In the genomic region with DNA sequence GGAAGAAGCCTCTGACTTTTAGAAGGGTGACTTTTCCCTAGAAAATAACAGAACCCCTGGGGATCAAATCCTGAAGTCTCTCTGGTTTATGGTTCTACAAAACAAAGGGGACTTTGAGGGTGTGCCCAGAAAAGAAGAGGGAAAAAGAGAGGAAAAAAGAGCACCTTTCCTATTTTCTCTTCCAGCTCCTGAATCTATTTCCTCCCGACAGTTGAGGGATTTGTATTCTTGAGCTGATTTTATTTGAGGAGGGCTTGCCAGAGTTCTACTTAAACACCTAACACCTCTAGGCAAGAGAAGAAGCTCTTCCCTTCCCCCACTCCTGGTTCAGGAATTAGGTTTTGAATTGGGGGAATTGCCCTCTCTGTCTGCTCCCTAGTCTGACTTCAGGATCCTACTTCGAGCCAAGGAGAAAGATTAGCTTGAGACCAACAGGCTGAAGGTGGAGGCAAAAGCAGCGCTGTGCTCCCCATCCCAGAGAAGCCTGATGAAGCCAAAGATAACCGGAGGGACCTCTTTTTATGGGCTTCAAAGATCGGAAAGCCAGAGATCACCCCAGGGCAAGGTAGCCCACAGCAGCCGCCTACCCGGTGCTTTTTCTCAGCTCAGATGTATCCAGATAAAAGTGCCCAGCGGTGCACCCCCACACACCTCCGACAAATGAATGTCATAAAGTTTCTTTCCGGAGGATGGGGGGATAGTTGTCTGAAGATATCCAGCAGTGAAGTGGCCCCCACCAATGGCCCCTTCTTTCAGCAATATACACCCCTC, we compare ENCODE assay signal across 16 cellular contexts. TPM values are rescaled to one million over a fixed set of nuclear protein-coding genes. Genes with fewer than 3 reads are reported as not detected.
DNase-seq lines count a peak whose midpoint lies in the region; ATAC-seq, FAIRE-seq and TF ChIP-seq lines count a peak whose summit lies in the region.
"Had no signal": no experiment of that assay in that cellular context is flagged by ENCODE, and none has a peak within 500 bp of the region (broad histone marks: within the 10 kb centered on the region; RNA-seq: fewer than 3 reads in every experiment).

No MANE protein-coding gene starts in this region.

- H2BK12ac ChIP-seq in trophoblast cell (ENCODE audit: low read length) = no peak overlapping the region

- H3K9me3 ChIP-seq in A549 = no peaks in the 10 kb centered on the region
- no peaks in the 10 kb centered on the region for H3K9me3 ChIP-seq in IMR-90 (ENCODE audit: control insufficient read depth, insufficient read depth, low read length)
- no peaks in the 10 kb centered on the region for H3K9me3 ChIP-seq in trophoblast cell (ENCODE audit: insufficient read depth, low read depth, low read length)

- H3K4me3 Mint-ChIP-seq in activated T-helper 1 cell treated with anti-CD3 and anti-CD28 coated beads, Interleukin-12 subunit alpha, Interleukin-12 subunit beta, Interleukin-2, Interleukin-4 antibody, amounts not matched to agents 30 ng/mL and 10 ng/mL and 1 ng/mL, durations not matched to agents 14 hours and 24 hours and 36 hours = no peak overlapping the region
- H3K4me3 Mint-ChIP-seq: activated naive CD4-positive, alpha-beta T cell treated with anti-CD3 and anti-CD28 coated beads, Interleukin-2, amount 50 U/mL, for 24 hours; H9 had no signal

- TF ChIP-seq POLR2A in A549 (IDR thresholded peaks at IDR 0.05; ENCODE audit: low read length) (no peak), IMR-90 (IDR thresholded peaks at IDR 0.05; ENCODE audit: low read depth, low read length) (no peak)

- H2BK5ac ChIP-seq in IMR-90 (ENCODE audit: low read depth, low read length, poor library complexity, severe bottlenecking) = peak overlapping the region; percentile 99
- H2BK5ac ChIP-seq in trophoblast cell (ENCODE audit: low read depth, low read length, poor library complexity) = no peak overlapping the region

- peak overlapping the region; percentile 100 for H3K56ac ChIP-seq in IMR-90 (ENCODE audit: extremely low read depth, insufficient read depth, low read length)

- H3K9me1 ChIP-seq in IMR-90 (ENCODE audit: insufficient read depth, low read length) = no peaks in the 10 kb centered on the region

- H4K12ac ChIP-seq in trophoblast cell (ENCODE audit: low read depth, low read length) = no peak overlapping the region

- peak overlapping the region; percentile 8 for H2AFZ ChIP-seq in IMR-90 (replicated peaks; ENCODE audit: low read length, poor library complexity)
- H2AFZ ChIP-seq in trophoblast cell (ENCODE audit: insufficient read depth, low read length, poor library complexity) = no peak overlapping the region

- H3K4me1 ChIP-seq in A549 = peaks cover 24% of the 10 kb centered on the region
- peaks cover 3% of the 10 kb centered on the region; the same call in 1 of the 2 replicates for H3K4me1 ChIP-seq in IMR-90 (ENCODE audit: control insufficient read depth, insufficient read depth, low read length)
- peaks cover 29 to 47% of the 10 kb centered on the region in 2 experiments for H3K4me1 ChIP-seq in trophoblast cell (ENCODE audit: control insufficient read depth in 1 of 2, insufficient read depth in 2 of 2, low read length in 2 of 2)

- peak overlapping the region; percentile 94 for H2AK9ac ChIP-seq in IMR-90 (replicated peaks; ENCODE audit: low read depth, low read length, poor library complexity)

- H3K4me3 ChIP-seq in A549 (no peak overlapping the region), IMR-90 (ENCODE audit: insufficient read depth, low read depth, low read length) (peak overlapping the region; percentile 91), fibroblast of villous mesenchyme (ENCODE audit: low read depth, low read length) (peak overlapping the region; percentile 62), trophoblast cell (ENCODE audit: low read depth, low read length) (no peak overlapping the region)

- peak overlapping the region; percentile 99 for H3K14ac ChIP-seq in IMR-90 (replicated peaks; ENCODE audit: low read depth, low read length)
- H3K14ac ChIP-seq in trophoblast cell (ENCODE audit: low read length) = peak overlapping the region; percentile 42

- WGBS in A549 (ENCODE audit: missing lambda C conversion rate) = 92% methylated on average over 10 of the region's 10 CpGs
- no CpG with 5 or more reads among the region's 10 CpGs for WGBS in IMR-90 (ENCODE audit: extremely low coverage in 2 of 2, insufficient read length in 1 of 2), 2 experiments
- no CpG with 5 or more reads among the region's 10 CpGs for WGBS in trophoblast cell (ENCODE audit: extremely low coverage, insufficient coverage, insufficient read length)

- peaks cover 71% of the 10 kb centered on the region for H3K4me1 Mint-ChIP-seq in activated T-helper 1 cell treated with anti-CD3 and anti-CD28 coated beads, Interleukin-12 subunit alpha, Interleukin-12 subunit beta, Interleukin-2, Interleukin-4 antibody, amounts not matched to agents 30 ng/mL and 10 ng/mL and 1 ng/mL, durations not matched to agents 14 hours and 24 hours and 36 hours (ENCODE audit: low read depth)

- H3K36me3 ChIP-seq in IMR-90 (ENCODE audit: control insufficient read depth, insufficient read depth, low read length) (peaks cover 10% of the 10 kb centered on the region; the same call in 1 of the 2 replicates), trophoblast cell (ENCODE audit: control insufficient read depth in 1 of 2, insufficient read depth in 2 of 2, low read length in 2 of 2) (no peaks in the 10 kb centered on the region)
- H3K36me3 ChIP-seq: WERI-Rb-1 had no signal

- peaks cover 5% of the 10 kb centered on the region for H3K36me3 Mint-ChIP-seq in activated T-helper 1 cell treated with anti-CD3 and anti-CD28 coated beads, Interleukin-12 subunit alpha, Interleukin-12 subunit beta, Interleukin-2, Interleukin-4 antibody, amounts not matched to agents 30 ng/mL and 10 ng/mL and 1 ng/mL, durations not matched to agents 14 hours and 24 hours and 36 hours (ENCODE audit: low read depth)
- H3K36me3 Mint-ChIP-seq: activated naive CD4-positive, alpha-beta T cell treated with anti-CD3 and anti-CD28 coated beads, Interleukin-2, amount 50 U/mL, for 24 hours had no signal

- H3K27me3 ChIP-seq in IMR-90 (ENCODE audit: control insufficient read depth, insufficient read depth, low read length) = no peaks in the 10 kb centered on the region
- peaks cover under 1% of the 10 kb centered on the region for H3K27me3 ChIP-seq in trophoblast cell (ENCODE audit: insufficient read depth, low read length)

- peak overlapping the region; percentile 95; the same call in 2 of the 3 replicates for H2BK15ac ChIP-seq in IMR-90 (ENCODE audit: low read depth, low read length)

- intact Hi-C loops in IMR-90 (cut with micrococcal nuclease) = no loop called here
- intact Hi-C loops in activated T-helper 1 cell treated with anti-CD3 and anti-CD28 coated beads, Interleukin-12 subunit alpha, Interleukin-12 subunit beta, Interleukin-2, Interleukin-4 antibody, amounts not matched to agents 30 ng/mL and 10 ng/mL and 1 ng/mL, durations not matched to agents 14 hours and 24 hours and 36 hours (cut with micrococcal nuclease) = no loop called here

- H4K20me1 ChIP-seq in IMR-90 (ENCODE audit: insufficient read depth, low read length) = no peaks in the 10 kb centered on the region; the same call in 1 of the 2 replicates

- H3K27ac Mint-ChIP-seq in activated T-helper 1 cell treated with anti-CD3 and anti-CD28 coated beads, Interleukin-12 subunit alpha, Interleukin-12 subunit beta, Interleukin-2, Interleukin-4 antibody, amounts not matched to agents 30 ng/mL and 10 ng/mL and 1 ng/mL, durations not matched to agents 14 hours and 24 hours and 36 hours = no peak overlapping the region
- H3K27ac Mint-ChIP-seq: activated naive CD4-positive, alpha-beta T cell treated with anti-CD3 and anti-CD28 coated beads, Interleukin-2, amount 50 U/mL, for 24 hours; H9 had no signal

- peak overlapping the region; percentile 100 for H3K23ac ChIP-seq in IMR-90 (ENCODE audit: low read depth, low read length)
- no peak overlapping the region for H3K23ac ChIP-seq in trophoblast cell (ENCODE audit: low read length)

- in situ Hi-C loops in IMR-90 (cut with MboI; ENCODE audit: low sequenced_read_pairs) = no loop called here

- no peak for TF ChIP-seq EP300 in A549 (IDR thresholded peaks at IDR 0.05)

- FAIRE-seq in A549 (lab: Jason Lieb, UNC) = no peak

- POLR2A ChIA-PET in A549 (lab: Yijun Ruan, JAX) = interaction anchor here (0.6 kb wide), 1 partner anchor 15 kb away, joined by 6 read pairs; no protein-coding TSS in a partner anchor
- POLR2A ChIA-PET in IMR-90 (lab: Charles Lee; ENCODE audit: unreplicated experiment) = interaction anchor here (0.5 to 1.0 kb wide), 8 partner anchors 9 to 191 kb away, joined by 3 to 9 read pairs (median 3); no protein-coding TSS in a partner anchor

- no peak for DNase-seq in A549 (ENCODE audit: low read depth in 1 of 2, low spot score in 1 of 2)
- DNase-seq in IMR-90 = peak; percentile 17
- DNase-seq in fibroblast of villous mesenchyme (ENCODE audit: low read depth) = no peak
- DNase-seq in trophoblast cell = no peak
- DNase-seq in iPS-NIHi11 (ENCODE audit: low spot score) = no peak
- no peak for DNase-seq in activated T-helper 1 cell treated with anti-CD3 and anti-CD28 coated beads, Interleukin-12 subunit alpha, Interleukin-12 subunit beta, Interleukin-2, Interleukin-4 antibody, amounts not matched to agents 30 ng/mL and 10 ng/mL and 1 ng/mL, durations not matched to agents 14 hours and 24 hours and 36 hours (ENCODE audit: low spot score)
- DNase-seq: activated CD8-positive, alpha-beta memory T cell treated with anti-CD3 and anti-CD28 coated beads, Interleukin-2, amount 50 U/mL, for 4 hours; central memory CD4-positive, alpha-beta T cell; H9; NCI-H526 treated with DMSO at 0.1 percent for 48 hours; stimulated activated CD4-positive, alpha-beta T cell treated with anti-CD3 and anti-CD28 coated beads, Interleukin-2, amount 100 ng/mL, for 24 hours; SW 1271; WERI-Rb-1 had no signal

- H2AK5ac ChIP-seq in IMR-90 (ENCODE audit: low read depth, low read length) = peak overlapping the region; percentile 95
- no peak overlapping the region for H2AK5ac ChIP-seq in trophoblast cell (ENCODE audit: low read length)

- H2BK120ac ChIP-seq in IMR-90 (ENCODE audit: low read depth, low read length) (peak overlapping the region; percentile 97), trophoblast cell (ENCODE audit: insufficient read depth, low read length, poor library complexity) (peak overlapping the region; percentile 34)

- TSS peak; percentile 29 for BruUV-seq in IMR-90 (replicated peaks; lab: Mats Ljungman, UMichigan)

- H3K4ac ChIP-seq in IMR-90 (ENCODE audit: low read depth, low read length) = peak overlapping the region; percentile 99
- H3K4ac ChIP-seq in trophoblast cell (ENCODE audit: low read depth, low read length) = no peak overlapping the region

- ATAC-seq in A549 (no peak), IMR-90 (ENCODE audit: low read depth) (no peak), GM21515 (IDR thresholded peaks at IDR 0.05; ENCODE audit: unreplicated experiment) (no peak), GM19324 (IDR thresholded peaks at IDR 0.05; ENCODE audit: low FRiP score, unreplicated experiment) (no peak)

- peaks cover 4% of the 10 kb centered on the region for H3K79me2 ChIP-seq in trophoblast cell (ENCODE audit: control insufficient read depth, insufficient read depth, low read length, poor library complexity)

- TF ChIP-seq CTCF in A549 (IDR thresholded peaks at IDR 0.05) = no peak
- no peak for TF ChIP-seq CTCF in IMR-90 (conservative IDR thresholded peaks at IDR 0.05; ENCODE audit: low read depth, low read length)
- no peak for TF ChIP-seq CTCF in fibroblast of villous mesenchyme (IDR thresholded peaks at IDR 0.05; ENCODE audit: insufficient read depth, low read depth, low read length)

- H4K91ac ChIP-seq in IMR-90 (ENCODE audit: insufficient read depth, low read depth, low read length) (peak overlapping the region; percentile 99), trophoblast cell (ENCODE audit: low read depth, low read length) (peak overlapping the region; percentile 32)

- no peak overlapping the region for H3K4me2 ChIP-seq in A549
- peak overlapping the region; percentile 98 for H3K4me2 ChIP-seq in IMR-90 (ENCODE audit: low read depth, low read length)
- H3K4me2 ChIP-seq in trophoblast cell (ENCODE audit: low read length) = peak overlapping the region; percentile 62

- no peaks in the 10 kb centered on the region for H3K9me3 Mint-ChIP-seq in activated T-helper 1 cell treated with anti-CD3 and anti-CD28 coated beads, Interleukin-12 subunit alpha, Interleukin-12 subunit beta, Interleukin-2, Interleukin-4 antibody, amounts not matched to agents 30 ng/mL and 10 ng/mL and 1 ng/mL, durations not matched to agents 14 hours and 24 hours and 36 hours
- H3K9me3 Mint-ChIP-seq: activated naive CD4-positive, alpha-beta T cell treated with anti-CD3 and anti-CD28 coated beads, Interleukin-2, amount 50 U/mL, for 24 hours had no signal

- H2BK20ac ChIP-seq in IMR-90 (ENCODE audit: low read depth, low read length) = peak overlapping the region; percentile 55

- H3K27ac ChIP-seq in A549 = no peak overlapping the region
- H3K27ac ChIP-seq in IMR-90 (ENCODE audit: insufficient read depth, low read length) = peak overlapping the region; percentile 99
- H3K27ac ChIP-seq in trophoblast cell (ENCODE audit: low read depth, low read length) = peak overlapping the region; percentile 29
- H3K27ac ChIP-seq: WERI-Rb-1 had no signal

- peaks cover 63% of the 10 kb centered on the region for H3K27me3 Mint-ChIP-seq in activated T-helper 1 cell treated with anti-CD3 and anti-CD28 coated beads, Interleukin-12 subunit alpha, Interleukin-12 subunit beta, Interleukin-2, Interleukin-4 antibody, amounts not matched to agents 30 ng/mL and 10 ng/mL and 1 ng/mL, durations not matched to agents 14 hours and 24 hours and 36 hours (ENCODE audit: insufficient read depth)

- no peaks in the 10 kb centered on the region for H3K79me1 ChIP-seq in IMR-90 (ENCODE audit: low read depth in 1 of 2, low read length in 2 of 2)
- H3K79me1 ChIP-seq in trophoblast cell (ENCODE audit: low read length) = peaks cover 10% of the 10 kb centered on the region

- H4K5ac ChIP-seq in IMR-90 (ENCODE audit: low read depth, low read length) = peak overlapping the region; percentile 92

- TF ChIP-seq RAD21 in A549 (conservative IDR thresholded peaks at IDR 0.05 in 1 of 2, IDR thresholded peaks at IDR 0.05 in 1 of 2) (no peak), IMR-90 (IDR thresholded peaks at IDR 0.05; ENCODE audit: low read length) (no peak)

- dilution Hi-C loops in IMR-90 (cut with HindIII; ENCODE audit: low sequenced_read_pairs, unreplicated experiment) = no loop called here

- H3K9ac ChIP-seq in IMR-90 (ENCODE audit: low read depth, low read length) = peak overlapping the region; percentile 100
- H3K9ac ChIP-seq in trophoblast cell (ENCODE audit: low read length) = no peak overlapping the region

- H4K8ac ChIP-seq in IMR-90 (ENCODE audit: low read depth in 2 of 2, low read length in 2 of 2) (peak overlapping the region; percentile 96 to 99), trophoblast cell (ENCODE audit: low read depth, low read length) (peak overlapping the region; percentile 24)

- CTCF ChIA-PET in A549 (lab: Yijun Ruan, JAX) = interaction anchor here (0.7 to 5.9 kb wide), 12 partner anchors 100 to 435 kb away, joined by 3 to 64 read pairs (median 6); no protein-coding TSS in a partner anchor
- CTCF ChIA-PET in IMR-90 (lab: Yijun Ruan, JAX) = interaction anchor here (0.6 to 2.6 kb wide), 4 partner anchors 33 to 237 kb away, joined by 3 to 15 read pairs (median 4); no protein-coding TSS in a partner anchor

- H3K18ac ChIP-seq in IMR-90 (ENCODE audit: low read depth, low read length) (peak overlapping the region; percentile 96), trophoblast cell (ENCODE audit: low read length) (no peak overlapping the region)

RNA-seq across cellular contexts. Expression of a gene that starts 0.8 kb away (rescaled TPM):
- polyA plus RNA-seq in A549 (2011; rRNA removed) = 11.6 and 17.0 TPM in 2 replicates
- polyA plus RNA-seq in A549 (2012; cell fraction: cytosol; rRNA removed) = 9.3 and 12.8 TPM in 2 replicates
- 38.5 and 48.1 TPM in 2 replicates for polyA plus RNA-seq in A549 (2012; cell fraction: nucleus; rRNA removed)
- polyA plus RNA-seq in A549 (2017; fragmentation: RNase III; extraction: RNeasy Plus Mini Kit Qiagen cat#74134 plus additional on column Dnase treatment) = 7.0 to 10.2 TPM (median 8.6 TPM) in 3 replicates
- polyA minus RNA-seq in A549 (2011; rRNA and poly(A)+ RNA removed) = 4.0 and 5.5 TPM in 2 replicates
- total RNA-seq in IMR-90 (2012; rRNA removed) = 6.3 and 8.6 TPM in 2 replicates
- polyA plus RNA-seq in IMR-90 (2012; rRNA removed) = 59.6 and 76.4 TPM in 2 replicates
- 31.9 and 71.7 TPM in 2 replicates for polyA plus RNA-seq in IMR-90 (2012; cell fraction: cytosol; rRNA removed)
- polyA plus RNA-seq in IMR-90 (2012; cell fraction: nucleus; rRNA removed; ENCODE audit: low replicate concordance) = 383 and 595 TPM in 2 replicates
- 4.3 and 7.1 TPM in 2 replicates for total RNA-seq in fibroblast of villous mesenchyme
- polyA plus RNA-seq in trophoblast cell (2013) = 8.1 and 10.4 TPM in 2 replicates
- total RNA-seq in activated T-helper 1 cell treated with anti-CD3 and anti-CD28 coated beads, Interleukin-12 subunit alpha, Interleukin-12 subunit beta, Interleukin-2, Interleukin-4 antibody, amounts not matched to agents 30 ng/mL and 10 ng/mL and 1 ng/mL, durations not matched to agents 14 hours and 24 hours and 36 hours = 2.5 and 2.8 TPM in 2 replicates
- total RNA-seq: H9 had no signal

RNA-seq across cellular contexts. Expression of a gene that starts 4.3 kb away (rescaled TPM):
- polyA plus RNA-seq in A549 (2011; rRNA removed) = 2.5 and 2.7 TPM in 2 replicates
- polyA plus RNA-seq in A549 (2012; cell fraction: cytosol; rRNA removed) = 1.9 and 2.5 TPM in 2 replicates
- polyA plus RNA-seq in A549 (2012; cell fraction: nucleus; rRNA removed) = 21.9 and 24.5 TPM in 2 replicates
- 2.1 to 3.0 TPM (median 2.4 TPM) in 3 replicates for polyA plus RNA-seq in A549 (2017; fragmentation: RNase III; extraction: RNeasy Plus Mini Kit Qiagen cat#74134 plus additional on column Dnase treatment)
- polyA minus RNA-seq in A549 (2011; rRNA and poly(A)+ RNA removed) = 0.39 and 0.74 TPM in 2 replicates
- total RNA-seq in IMR-90 (2012; rRNA removed) = 0.54 and 0.56 TPM in 2 replicates
- polyA plus RNA-seq in IMR-90 (2012; rRNA removed) = 18.0 and 18.1 TPM in 2 replicates
- polyA plus RNA-seq in IMR-90 (2012; cell fraction: cytosol; rRNA removed) = 19.7 and 32.7 TPM in 2 replicates
- polyA plus RNA-seq in IMR-90 (2012; cell fraction: nucleus; rRNA removed; ENCODE audit: low replicate concordance) = 13.4 and 16.5 TPM in 2 replicates
- 0.32 and 0.43 TPM in 2 replicates for total RNA-seq in fibroblast of villous mesenchyme
- polyA plus RNA-seq in trophoblast cell (2013) = 3.2 and 3.5 TPM in 2 replicates
- 0.10 TPM in 1 of 2 replicates, not detected in the other for total RNA-seq in activated T-helper 1 cell treated with anti-CD3 and anti-CD28 coated beads, Interleukin-12 subunit alpha, Interleukin-12 subunit beta, Interleukin-2, Interleukin-4 antibody, amounts not matched to agents 30 ng/mL and 10 ng/mL and 1 ng/mL, durations not matched to agents 14 hours and 24 hours and 36 hours
- total RNA-seq: H9 had no signal

RNA-seq across cellular contexts. Expression of a gene that starts 11.1 kb away (rescaled TPM):
- polyA plus RNA-seq in A549 (2011; rRNA removed) = 0.74 and 0.75 TPM in 2 replicates
- 0.25 and 0.29 TPM in 2 replicates for polyA plus RNA-seq in A549 (2012; cell fraction: cytosol; rRNA removed)
- polyA plus RNA-seq in A549 (2012; cell fraction: nucleus; rRNA removed) = 1.6 TPM in 2 replicates
- 0.24 to 0.37 TPM (median 0.30 TPM) in 3 replicates for polyA plus RNA-seq in A549 (2017; fragmentation: RNase III; extraction: RNeasy Plus Mini Kit Qiagen cat#74134 plus additional on column Dnase treatment)
- polyA minus RNA-seq in A549 (2011; rRNA and poly(A)+ RNA removed) = 0.44 and 0.99 TPM in 2 replicates
- total RNA-seq in IMR-90 (2012; rRNA removed) = 1.9 and 2.0 TPM in 2 replicates
- polyA plus RNA-seq in IMR-90 (2012; rRNA removed) = 7.8 and 8.5 TPM in 2 replicates
- polyA plus RNA-seq in IMR-90 (2012; cell fraction: cytosol; rRNA removed) = 2.2 and 4.1 TPM in 2 replicates
- polyA plus RNA-seq in IMR-90 (2012; cell fraction: nucleus; rRNA removed; ENCODE audit: low replicate concordance) = 17.8 and 38.5 TPM in 2 replicates
- total RNA-seq in fibroblast of villous mesenchyme = 1.7 and 1.9 TPM in 2 replicates
- 5.5 and 6.2 TPM in 2 replicates for polyA plus RNA-seq in trophoblast cell (2013)
- total RNA-seq in activated T-helper 1 cell treated with anti-CD3 and anti-CD28 coated beads, Interleukin-12 subunit alpha, Interleukin-12 subunit beta, Interleukin-2, Interleukin-4 antibody, amounts not matched to agents 30 ng/mL and 10 ng/mL and 1 ng/mL, durations not matched to agents 14 hours and 24 hours and 36 hours = 3.8 and 4.2 TPM in 2 replicates
- total RNA-seq: H9 had no signal

RNA-seq across cellular contexts. Expression of a gene that starts 15.5 kb away (rescaled TPM):
- 9.4 and 10.2 TPM in 2 replicates for polyA plus RNA-seq in A549 (2011; rRNA removed)
- 8.7 and 9.0 TPM in 2 replicates for polyA plus RNA-seq in A549 (2012; cell fraction: cytosol; rRNA removed)
- polyA plus RNA-seq in A549 (2012; cell fraction: nucleus; rRNA removed) = 48.0 and 49.7 TPM in 2 replicates
- 12.3 to 14.9 TPM (median 14.7 TPM) in 3 replicates for polyA plus RNA-seq in A549 (2017; fragmentation: RNase III; extraction: RNeasy Plus Mini Kit Qiagen cat#74134 plus additional on column Dnase treatment)
- 4.4 and 4.9 TPM in 2 replicates for polyA minus RNA-seq in A549 (2011; rRNA and poly(A)+ RNA removed)
- 11.1 and 11.9 TPM in 2 replicates for total RNA-seq in IMR-90 (2012; rRNA removed)
- polyA plus RNA-seq in IMR-90 (2012; rRNA removed) = 42.2 and 48.1 TPM in 2 replicates
- 66.4 and 75.0 TPM in 2 replicates for polyA plus RNA-seq in IMR-90 (2012; cell fraction: cytosol; rRNA removed)
- 27.7 and 38.2 TPM in 2 replicates for polyA plus RNA-seq in IMR-90 (2012; cell fraction: nucleus; rRNA removed; ENCODE audit: low replicate concordance)
- total RNA-seq in fibroblast of villous mesenchyme = 1.3 and 1.6 TPM in 2 replicates
- 10.6 and 10.9 TPM in 2 replicates for polyA plus RNA-seq in trophoblast cell (2013)
- total RNA-seq in activated T-helper 1 cell treated with anti-CD3 and anti-CD28 coated beads, Interleukin-12 subunit alpha, Interleukin-12 subunit beta, Interleukin-2, Interleukin-4 antibody, amounts not matched to agents 30 ng/mL and 10 ng/mL and 1 ng/mL, durations not matched to agents 14 hours and 24 hours and 36 hours = 0.71 and 0.99 TPM in 2 replicates
- total RNA-seq: H9 had no signal

RNA-seq across cellular contexts. Expression of a gene that starts 21.6 kb away (rescaled TPM):
- polyA plus RNA-seq in A549 (2011; rRNA removed) (15.4 and 22.3 TPM in 2 replicates), A549 (2017; fragmentation: RNase III; extraction: RNeasy Plus Mini Kit Qiagen cat#74134 plus additional on column Dnase treatment) (27.4 to 32.3 TPM (median 27.4 TPM) in 3 replicates), IMR-90 (2012; rRNA removed) (6.7 and 7.5 TPM in 2 replicates)
- polyA plus RNA-seq in A549 (2012; cell fraction: cytosol; rRNA removed) = 16.9 TPM in 2 replicates
- 9.0 and 12.5 TPM in 2 replicates for polyA plus RNA-seq in A549 (2012; cell fraction: nucleus; rRNA removed)
- 6.5 and 6.6 TPM in 2 replicates for polyA minus RNA-seq in A549 (2011; rRNA and poly(A)+ RNA removed)
- total RNA-seq in IMR-90 (2012; rRNA removed) (1.8 and 3.3 TPM in 2 replicates), fibroblast of villous mesenchyme (1.7 and 2.6 TPM in 2 replicates)
- polyA plus RNA-seq in IMR-90 (2012; cell fraction: cytosol; rRNA removed) = 5.2 and 6.4 TPM in 2 replicates
- 1.8 and 2.6 TPM in 2 replicates for polyA plus RNA-seq in IMR-90 (2012; cell fraction: nucleus; rRNA removed; ENCODE audit: low replicate concordance)
- 9.6 and 9.8 TPM in 2 replicates for polyA plus RNA-seq in trophoblast cell (2013)
- 0.49 and 0.51 TPM in 2 replicates for total RNA-seq in activated T-helper 1 cell treated with anti-CD3 and anti-CD28 coated beads, Interleukin-12 subunit alpha, Interleukin-12 subunit beta, Interleukin-2, Interleukin-4 antibody, amounts not matched to agents 30 ng/mL and 10 ng/mL and 1 ng/mL, durations not matched to agents 14 hours and 24 hours and 36 hours
- total RNA-seq: H9 had no signal

Comparison
In these comparisons a context has a peak if more than half of its experiments do, and no peak if none do; other contexts are left out.
1. H3K27ac ChIP-seq: peak in IMR-90 (single experiment) and trophoblast cell (single experiment); none in A549 (0 of 2).
2. H3K4me3 ChIP-seq: peak in IMR-90 (single experiment) and fibroblast of villous mesenchyme (single experiment); none in A549 (single experiment) and trophoblast cell (single experiment).